In genomic region chr19:41910992-41911888, GRCh38 we compare ENCODE assay signal across 17 cellular contexts. TPM values are rescaled to one million over a fixed set of nuclear protein-coding genes. Genes with fewer than 3 reads are reported as not detected.
A peak's percentile ranks its signal among the peaks of the same experiment; 100 is the strongest.
DNase-seq lines count a peak whose midpoint lies in the region; ATAC-seq and TF ChIP-seq lines count a peak whose summit lies in the region.
"Had no signal": no experiment of that assay in that cellular context is flagged by ENCODE, and none has a peak within 500 bp of the region (broad histone marks: within the 10 kb centered on the region; RNA-seq: fewer than 3 reads in every experiment).

No MANE protein-coding gene starts in this region.

- DNase-seq in activated naive CD4-positive, alpha-beta T cell treated with anti-CD3 and anti-CD28 coated beads, Interleukin-2, amount 10 ng/mL, durations not matched to agents 7 days and 5 days: no peak
- no peak for DNase-seq in activated naive CD4-positive, alpha-beta T cell treated with Interleukin-2 at 50 U/mL for 16 hours
- no peak for DNase-seq in OCI-LY7 (ENCODE audit: low spot score)
- no peak for DNase-seq in central memory CD8-positive, alpha-beta T cell (ENCODE audit: low spot score in 2 of 2)
- DNase-seq in SHP77 treated with DMSO at 0.1 percent for 48 hours (lab: John Stamatoyannopoulos, UW): no peak
- no peak for DNase-seq in activated T-cell treated with anti-CD3 and anti-CD28 coated beads for 4 hours
- no peak for DNase-seq in H7
- DNase-seq: DMS153, islet precursor cell, NCI-H1694, T-helper 9 cell had no signal

- H3K4me1 Mint-ChIP-seq in activated naive CD4-positive, alpha-beta T cell treated with anti-CD3 and anti-CD28 coated beads, Interleukin-2, amount 10 ng/mL, durations not matched to agents 7 days and 5 days: peaks cover 14% of the 10 kb centered on the region
- H3K4me1 Mint-ChIP-seq in central memory CD8-positive, alpha-beta T cell: peaks cover 48% of the 10 kb centered on the region
- peaks cover 26% of the 10 kb centered on the region for H3K4me1 Mint-ChIP-seq in stimulated activated naive CD8-positive, alpha-beta T cell treated with anti-CD3 and anti-CD28 coated beads, Interleukin-15, Interleukin-2, amounts not matched to agents 100 ng/mL and 50 ng/mL, for 24 hours (ENCODE audit: low read depth)
- H3K4me1 Mint-ChIP-seq: mesothelial cell of epicardium had no signal

- peaks cover 13% of the 10 kb centered on the region for H3K4me1 ChIP-seq in OCI-LY7 (ENCODE audit: insufficient read depth, low read length, poor library complexity, severe bottlenecking)

- H3K36me3 ChIP-seq in OCI-LY7 (ENCODE audit: insufficient read depth, low read length): peaks cover 13% of the 10 kb centered on the region; the same call in 1 of the 2 replicates
- no peaks in the 10 kb centered on the region for H3K36me3 ChIP-seq in H7 (replicated peaks; ENCODE audit: control insufficient read depth, insufficient read depth, low read length)

- no peaks in the 10 kb centered on the region for H4K20me1 ChIP-seq in OCI-LY7 (ENCODE audit: insufficient read depth, low read length)

- H3K27me3 Mint-ChIP-seq in activated naive CD4-positive, alpha-beta T cell treated with anti-CD3 and anti-CD28 coated beads, Interleukin-2, amount 10 ng/mL, durations not matched to agents 7 days and 5 days: no peaks in the 10 kb centered on the region
- peaks cover 11% of the 10 kb centered on the region for H3K27me3 Mint-ChIP-seq in central memory CD8-positive, alpha-beta T cell
- peaks cover 16% of the 10 kb centered on the region for H3K27me3 Mint-ChIP-seq in stimulated activated naive CD8-positive, alpha-beta T cell treated with anti-CD3 and anti-CD28 coated beads, Interleukin-15, Interleukin-2, amounts not matched to agents 100 ng/mL and 50 ng/mL, for 24 hours

- TF ChIP-seq CTCF in OCI-LY7 (conservative IDR thresholded peaks at IDR 0.05; ENCODE audit: low read length): no peak

- CTCF ChIA-PET in activated naive CD4-positive, alpha-beta T cell treated with anti-CD3 and anti-CD28 coated beads, Interleukin-2, amount 10 ng/mL, durations not matched to agents 7 days and 5 days (lab: Charles Lee): interaction anchor here (1.0 to 1.1 kb wide), 2 partner anchors 24 to 38 kb away, joined by 4 to 5 read pairs; no protein-coding TSS in a partner anchor
- CTCF ChIA-PET in OCI-LY7 (lab: Charles Lee; ENCODE audit: unreplicated experiment): no interaction called here

- peak overlapping the region; percentile 38 for H3K27ac Mint-ChIP-seq in activated naive CD4-positive, alpha-beta T cell treated with anti-CD3 and anti-CD28 coated beads, Interleukin-2, amount 10 ng/mL, durations not matched to agents 7 days and 5 days
- peak overlapping the region; percentile 54 for H3K27ac Mint-ChIP-seq in central memory CD8-positive, alpha-beta T cell (ENCODE audit: low read depth)
- H3K27ac Mint-ChIP-seq in stimulated activated naive CD8-positive, alpha-beta T cell treated with anti-CD3 and anti-CD28 coated beads, Interleukin-15, Interleukin-2, amounts not matched to agents 100 ng/mL and 50 ng/mL, for 24 hours: peak overlapping the region; percentile 29
- H3K27ac Mint-ChIP-seq: mesothelial cell of epicardium had no signal

- H3K4me3 Mint-ChIP-seq in activated naive CD4-positive, alpha-beta T cell treated with anti-CD3 and anti-CD28 coated beads, Interleukin-2, amount 10 ng/mL, durations not matched to agents 7 days and 5 days: peak overlapping the region; percentile 15
- peak overlapping the region; percentile 11 for H3K4me3 Mint-ChIP-seq in central memory CD8-positive, alpha-beta T cell
- H3K4me3 Mint-ChIP-seq in stimulated activated naive CD8-positive, alpha-beta T cell treated with anti-CD3 and anti-CD28 coated beads, Interleukin-15, Interleukin-2, amounts not matched to agents 100 ng/mL and 50 ng/mL, for 24 hours: no peak overlapping the region
- H3K4me3 Mint-ChIP-seq: mesothelial cell of epicardium had no signal

- no TSS peak for BruUV-seq in OCI-LY7 (replicated peaks; lab: Mats Ljungman, UMichigan)

- H2AFZ ChIP-seq in OCI-LY7 (ENCODE audit: low read length): no peak overlapping the region

- H3K9me3 ChIP-seq in OCI-LY7 (ENCODE audit: low read length): no peaks in the 10 kb centered on the region

- H3K79me2 ChIP-seq in OCI-LY7 (ENCODE audit: insufficient read depth, low read depth, low read length): no peaks in the 10 kb centered on the region

- no peaks in the 10 kb centered on the region for H3K9me2 ChIP-seq in OCI-LY7 (ENCODE audit: insufficient read depth, low read length)

- no peak overlapping the region for H3K4me3 ChIP-seq in OCI-LY7 (ENCODE audit: low read depth, low read length, poor library complexity, severe bottlenecking)
- no peak overlapping the region for H3K4me3 ChIP-seq in H7 (ENCODE audit: insufficient read depth, low read depth, low read length)

- H3K4me2 ChIP-seq in OCI-LY7 (ENCODE audit: low read length): 0 out of 2 replicates have a peak overlapping the region, but pooled peaks have one; percentile 5

- H3K27ac ChIP-seq in OCI-LY7 (ENCODE audit: low read depth, low read length, poor library complexity, severe bottlenecking): no peak overlapping the region
- H3K27ac ChIP-seq: HL-60 had no signal

- peaks cover 70% of the 10 kb centered on the region for H3K27me3 ChIP-seq in H7 (ENCODE audit: control insufficient read depth, insufficient read depth, low read length)

- POLR2A ChIA-PET in OCI-LY7 (lab: Charles Lee): no interaction called here

- intact Hi-C loops in OCI-LY7 (cut with micrococcal nuclease; ENCODE audit: unreplicated experiment): no loop called here

- peak; percentile 29 for ATAC-seq in central memory CD8-positive, alpha-beta T cell (replicated peaks; ENCODE audit: extremely low read depth, poor library complexity, severe bottlenecking)

- H3K36me3 Mint-ChIP-seq in activated naive CD4-positive, alpha-beta T cell treated with anti-CD3 and anti-CD28 coated beads, Interleukin-2, amount 10 ng/mL, durations not matched to agents 7 days and 5 days: peaks cover 28% of the 10 kb centered on the region
- peaks cover 24% of the 10 kb centered on the region for H3K36me3 Mint-ChIP-seq in central memory CD8-positive, alpha-beta T cell (ENCODE audit: insufficient read depth)
- peaks cover 4% of the 10 kb centered on the region for H3K36me3 Mint-ChIP-seq in stimulated activated naive CD8-positive, alpha-beta T cell treated with anti-CD3 and anti-CD28 coated beads, Interleukin-15, Interleukin-2, amounts not matched to agents 100 ng/mL and 50 ng/mL, for 24 hours (ENCODE audit: low read depth)

- H3K9me3 Mint-ChIP-seq in activated naive CD4-positive, alpha-beta T cell treated with anti-CD3 and anti-CD28 coated beads, Interleukin-2, amount 10 ng/mL, durations not matched to agents 7 days and 5 days: no peaks in the 10 kb centered on the region
- H3K9me3 Mint-ChIP-seq in central memory CD8-positive, alpha-beta T cell: no peaks in the 10 kb centered on the region
- H3K9me3 Mint-ChIP-seq in stimulated activated naive CD8-positive, alpha-beta T cell treated with anti-CD3 and anti-CD28 coated beads, Interleukin-15, Interleukin-2, amounts not matched to agents 100 ng/mL and 50 ng/mL, for 24 hours: no peaks in the 10 kb centered on the region
- H3K9me3 Mint-ChIP-seq: mesothelial cell of epicardium had no signal

RNA-seq across cellular contexts. Expression of gene ERFL, which starts 17.0 kb away (rescaled TPM):
- 1.6 and 1.9 TPM in 2 replicates for total RNA-seq in OCI-LY7 (2014; rRNA removed; shearing (Covaris generic))
- total RNA-seq in OCI-LY7 (2022): 5.9 and 6.8 TPM in 2 replicates
- total RNA-seq in H7 (2014; rRNA removed; shearing (Covaris generic)): 0.15 TPM in 1 of 2 replicates, not detected in the other
- total RNA-seq: epithelial cell of proximal tubule, LHCN-M2, RPMI7951 had no signal

RNA-seq across cellular contexts. Expression of gene ARHGEF1, which starts 28.3 kb away (rescaled TPM):
- total RNA-seq in OCI-LY7 (2014; rRNA removed; shearing (Covaris generic)): 74.9 and 96.9 TPM in 2 replicates
- total RNA-seq in OCI-LY7 (2022): 297 and 318 TPM in 2 replicates
- 34.3 and 40.7 TPM in 2 replicates for total RNA-seq in H7 (2014; rRNA removed; shearing (Covaris generic))

RNA-seq across cellular contexts. Expression of gene CD79A, which starts 34.2 kb away (rescaled TPM):
- 848 and 1,195 TPM in 2 replicates for total RNA-seq in OCI-LY7 (2014; rRNA removed; shearing (Covaris generic))
- total RNA-seq in OCI-LY7 (2022): 896 and 1,094 TPM in 2 replicates
- 0.55 TPM in 1 of 2 replicates, not detected in the other for total RNA-seq in H7 (2014; rRNA removed; shearing (Covaris generic))
- total RNA-seq: epithelial cell of proximal tubule, RPMI7951 had no signal

RNA-seq across cellular contexts. Expression of gene RABAC1, which starts 47.9 kb away (rescaled TPM):
- total RNA-seq in OCI-LY7 (2014; rRNA removed; shearing (Covaris generic)): 161 and 171 TPM in 2 replicates
- 167 and 191 TPM in 2 replicates for total RNA-seq in OCI-LY7 (2022)
- total RNA-seq in H7 (2014; rRNA removed; shearing (Covaris generic)): 140 and 163 TPM in 2 replicates

RNA-seq across cellular contexts. Expression of gene RPS19, which starts 51.2 kb away (rescaled TPM):
- total RNA-seq in OCI-LY7 (2014; rRNA removed; shearing (Covaris generic)): 4,018 and 4,414 TPM in 2 replicates
- total RNA-seq in OCI-LY7 (2022): 3,803 and 3,902 TPM in 2 replicates
- 2,022 and 3,019 TPM in 2 replicates for total RNA-seq in H7 (2014; rRNA removed; shearing (Covaris generic))

Comparison
In these comparisons a context has a peak if more than half of its experiments do, and no peak if none do; other contexts are left out.
1. RNA of gene CD79A, which starts 34.2 kb away (total RNA-seq): 848 to 1,195 TPM in OCI-LY7; 0.55 TPM in H7; every median in the first group is over 100 times any median in the second.
2. Peak in every context shown above with its lines, with median percentiles within 50 percentile points of each other: H3K27ac Mint-ChIP-seq.